8 cellular contexts compared by ENCODE assay signal in the genomic region with DNA sequence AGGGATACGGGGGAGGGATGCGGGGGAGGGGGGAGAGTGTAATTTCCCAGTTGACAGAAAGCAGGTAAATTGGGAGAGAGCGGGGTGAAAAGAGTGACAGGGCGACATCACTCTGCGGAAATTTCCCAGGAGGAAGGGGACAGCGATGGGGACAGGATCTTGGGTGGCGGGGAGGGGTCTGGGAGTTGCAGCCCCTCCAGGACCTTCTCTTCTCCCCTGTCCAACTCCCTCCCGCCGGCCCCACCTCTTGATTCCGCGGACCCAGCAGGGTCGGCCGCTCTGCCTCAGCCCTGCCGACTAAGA.
A peak's percentile ranks its signal among the peaks of the same experiment; 100 is the strongest.
DNase-seq lines count a peak whose midpoint lies in the region; ATAC-seq and TF ChIP-seq lines count a peak whose summit lies in the region.

No MANE protein-coding gene starts in this region.

- no peak for DNase-seq in T-helper 2 cell treated with Interferon-gamma antibody and Interleukin-4, amounts not matched to agents 5 μg/mL and 100 μg/mL, for 36 hours (ENCODE audit: low spot score)
- DNase-seq in T-helper 2 cell (no peak), left lung (no peak), suprapubic skin (ENCODE audit: low spot score in 2 of 2) (no peak)
- no peak for DNase-seq in activated naive CD8-positive, alpha-beta T cell treated with anti-CD3 and anti-CD28 coated beads for 36 hours
- no peak for DNase-seq in activated effector memory CD4-positive, alpha-beta T cell treated with anti-CD3 and anti-CD28 coated beads, Interleukin-2, amount 50 U/mL, for 16 hours
- no peak for DNase-seq in stimulated activated naive CD4-positive, alpha-beta T cell (lab: John Stamatoyannopoulos, UW)

- H3K9me3 ChIP-seq in left lung (no peaks in the 10 kb centered on the region), suprapubic skin (no peaks in the 10 kb centered on the region)

- H3K27ac Mint-ChIP-seq in T-helper 2 cell treated with Interferon-gamma antibody and Interleukin-4, amounts not matched to agents 5 μg/mL and 100 μg/mL, for 36 hours, result peak overlapping the region; percentile 62
- peak overlapping the region; percentile 65 for H3K27ac Mint-ChIP-seq in activated naive CD8-positive, alpha-beta T cell treated with anti-CD3 and anti-CD28 coated beads for 36 hours

- H3K4me3 Mint-ChIP-seq in T-helper 2 cell treated with Interferon-gamma antibody and Interleukin-4, amounts not matched to agents 5 μg/mL and 100 μg/mL, for 36 hours, result peak overlapping the region; percentile 85
- H3K4me3 Mint-ChIP-seq in activated naive CD8-positive, alpha-beta T cell treated with anti-CD3 and anti-CD28 coated beads for 36 hours, result peak overlapping the region; percentile 72

- no peak for TF ChIP-seq EP300 in suprapubic skin (IDR thresholded peaks at IDR 0.05)

- H3K36me3 ChIP-seq in left lung, result no peaks in the 10 kb centered on the region
- H3K36me3 ChIP-seq in suprapubic skin, result no peaks in the 10 kb centered on the region

- TF ChIP-seq CTCF in left lung (IDR thresholded peaks at IDR 0.05) (no peak), suprapubic skin (IDR thresholded peaks at IDR 0.05) (no peak)

- H3K4me1 Mint-ChIP-seq in T-helper 2 cell treated with Interferon-gamma antibody and Interleukin-4, amounts not matched to agents 5 μg/mL and 100 μg/mL, for 36 hours (ENCODE audit: low read depth), result peaks cover 40% of the 10 kb centered on the region
- peaks cover 31% of the 10 kb centered on the region for H3K4me1 Mint-ChIP-seq in activated naive CD8-positive, alpha-beta T cell treated with anti-CD3 and anti-CD28 coated beads for 36 hours

- no peaks in the 10 kb centered on the region for H3K9me3 Mint-ChIP-seq in T-helper 2 cell treated with Interferon-gamma antibody and Interleukin-4, amounts not matched to agents 5 μg/mL and 100 μg/mL, for 36 hours
- H3K9me3 Mint-ChIP-seq in activated naive CD8-positive, alpha-beta T cell treated with anti-CD3 and anti-CD28 coated beads for 36 hours, result no peaks in the 10 kb centered on the region

- peak overlapping the region; percentile 58 to 74 for H3K4me3 ChIP-seq in left lung
- peak overlapping the region; percentile 98 for H3K4me3 ChIP-seq in suprapubic skin

- H3K27me3 ChIP-seq in left lung (peaks cover 0 to 94% of the 10 kb centered on the region in 2 donors), suprapubic skin (no peaks in the 10 kb centered on the region)

- H3K4me1 ChIP-seq in left lung (peaks cover 0 to 35% of the 10 kb centered on the region in 2 donors), suprapubic skin (peaks cover 32% of the 10 kb centered on the region)

- peaks cover 17% of the 10 kb centered on the region for H3K36me3 Mint-ChIP-seq in T-helper 2 cell treated with Interferon-gamma antibody and Interleukin-4, amounts not matched to agents 5 μg/mL and 100 μg/mL, for 36 hours (ENCODE audit: low read depth)
- H3K36me3 Mint-ChIP-seq in activated naive CD8-positive, alpha-beta T cell treated with anti-CD3 and anti-CD28 coated beads for 36 hours, result peaks cover 3% of the 10 kb centered on the region

- ATAC-seq in left lung (no peak), HG02610 (IDR thresholded peaks at IDR 0.05; ENCODE audit: unreplicated experiment) (no peak)

- H3K27me3 Mint-ChIP-seq in T-helper 2 cell treated with Interferon-gamma antibody and Interleukin-4, amounts not matched to agents 5 μg/mL and 100 μg/mL, for 36 hours (ENCODE audit: low read depth), result no peaks in the 10 kb centered on the region
- no peaks in the 10 kb centered on the region for H3K27me3 Mint-ChIP-seq in activated naive CD8-positive, alpha-beta T cell treated with anti-CD3 and anti-CD28 coated beads for 36 hours

- intact Hi-C loops in left lung (cut with DNase I), result no loop called here

- H3K27ac ChIP-seq in left lung (peak overlapping the region; percentile 33 to 81), suprapubic skin (peak overlapping the region; percentile 93)

- WGBS in suprapubic skin, result 1% methylated on average over 14 of the region's 14 CpGs

- TF ChIP-seq POLR2A in suprapubic skin (IDR thresholded peaks at IDR 0.05), result no peak
